8 cellular contexts compared by ENCODE assay signal in genomic region chr6:38058022-38058421, GRCh38.
DNase-seq lines count a peak whose midpoint lies in the region; ATAC-seq and TF ChIP-seq lines count a peak whose summit lies in the region.

No MANE protein-coding gene starts in this region.

- H3K4me1 ChIP-seq in psoas muscle (peaks cover 19% of the 10 kb centered on the region), prostate gland (replicated peaks) (peaks cover 5% of the 10 kb centered on the region), heart left ventricle (peaks cover 0 to 18% (median 5%) of the 10 kb centered on the region in 12 donors), sigmoid colon (peaks cover 0 to 27% (median 16%) of the 10 kb centered on the region in 4 donors)

- DNase-seq in D341Med (ENCODE audit: low spot score) (peak; percentile 34), activated T-cell treated with anti-CD3 and anti-CD28 coated beads for 4 hours (peak; percentile 19), psoas muscle (no peak), prostate gland (ENCODE audit: low spot score) (no peak), heart left ventricle (no peak), sigmoid colon (no peak)

- peaks cover 7 to 21% of the 10 kb centered on the region in 2 donors for H3K36me3 ChIP-seq in psoas muscle (ENCODE audit: insufficient read depth in 1 of 2, low read depth in 1 of 2)
- no peaks in the 10 kb centered on the region for H3K36me3 ChIP-seq in prostate gland
- peaks cover 0 to 18% (median 16%) of the 10 kb centered on the region in 9 donors for H3K36me3 ChIP-seq in heart left ventricle
- H3K36me3 ChIP-seq in sigmoid colon = peaks cover 0 to 17% (median 6%) of the 10 kb centered on the region in 4 donors

- TF ChIP-seq POLR2A in prostate gland (IDR thresholded peaks at IDR 0.05) = no peak
- TF ChIP-seq POLR2A in heart left ventricle (IDR thresholded peaks at IDR 0.05) = no peak
- no peak for TF ChIP-seq POLR2A in sigmoid colon (IDR thresholded peaks at IDR 0.05)

- no peak overlapping the region for H3K4me3 ChIP-seq in psoas muscle
- H3K4me3 ChIP-seq in prostate gland = no peak overlapping the region
- H3K4me3 ChIP-seq in heart left ventricle = no peak overlapping the region
- no peak overlapping the region for H3K4me3 ChIP-seq in sigmoid colon

- H3K9me3 ChIP-seq in psoas muscle (no peaks in the 10 kb centered on the region), prostate gland (no peaks in the 10 kb centered on the region), heart left ventricle (no peaks in the 10 kb centered on the region), sigmoid colon (no peaks in the 10 kb centered on the region)

- H3K27ac ChIP-seq in psoas muscle (no peak overlapping the region), prostate gland (no peak overlapping the region), heart left ventricle (no peak overlapping the region), sigmoid colon (no peak overlapping the region)

- ATAC-seq in HG03432 (IDR thresholded peaks at IDR 0.05; ENCODE audit: unreplicated experiment) (peak; percentile 64), psoas muscle (peak; percentile 36 to 73 (median 66)), heart left ventricle (no peak), HG03378 (IDR thresholded peaks at IDR 0.05; ENCODE audit: unreplicated experiment) (no peak)

- intact Hi-C loops in psoas muscle (cut with DNase I) = no loop called here
- intact Hi-C loops in prostate gland (cut with DNase I) = no loop called here
- intact Hi-C loops in heart left ventricle (cut with DNase I) = loop anchor here in 1 of 10 donors (2.0 kb wide), 1 partner anchor 33 kb away; no protein-coding TSS in a partner anchor
- intact Hi-C loops in sigmoid colon (cut with DNase I) = no loop called here

- H3K27me3 ChIP-seq in psoas muscle (ENCODE audit: insufficient read depth in 3 of 3, low read length in 2 of 3) = no peaks in the 10 kb centered on the region
- H3K27me3 ChIP-seq in prostate gland (replicated peaks; ENCODE audit: insufficient read depth) = no peaks in the 10 kb centered on the region
- H3K27me3 ChIP-seq in heart left ventricle = no peaks in the 10 kb centered on the region
- no peaks in the 10 kb centered on the region for H3K27me3 ChIP-seq in sigmoid colon

- TF ChIP-seq EP300 in sigmoid colon (IDR thresholded peaks at IDR 0.05) = no peak

- TF ChIP-seq CTCF in psoas muscle (IDR thresholded peaks at IDR 0.05) (no peak), prostate gland (IDR thresholded peaks at IDR 0.05) (no peak), heart left ventricle (IDR thresholded peaks at IDR 0.05) (no peak), sigmoid colon (IDR thresholded peaks at IDR 0.05) (no peak)

Comparison
In these comparisons a context has a peak if more than half of its experiments do, and no peak if none do; other contexts are left out.
1. DNase-seq: peak in D341Med (single experiment) and activated T-cell treated with anti-CD3 and anti-CD28 coated beads for 4 hours (single experiment); none in psoas muscle (0 of 2), prostate gland (single experiment), heart left ventricle (0 of 5) and sigmoid colon (single experiment).
2. ATAC-seq: peak in HG03432 (single experiment) and psoas muscle (4 of 4); none in heart left ventricle (0 of 4) and HG03378 (single experiment).